In genomic region chr16:2429037-2429770, GRCh38 we compare ENCODE assay signal across 8 cellular contexts.
DNase-seq lines count a peak whose midpoint lies in the region; ATAC-seq, FAIRE-seq and TF ChIP-seq lines count a peak whose summit lies in the region.

CCNF (plus strand) TSS chr16:2429447; CDS start chr16:2429482, 35 bp downstream.

- peak within 1 kb of the TSS; percentile 95 for H3K4me3 Mint-ChIP-seq in nephron progenitor cell
- peak within 1 kb of the TSS; percentile 91 for H3K4me3 Mint-ChIP-seq in stimulated activated naive CD8-positive, alpha-beta T cell treated with anti-CD3 and anti-CD28 coated beads, Interleukin-15, Interleukin-2, amounts not matched to agents 100 ng/mL and 50 ng/mL, for 24 hours

- peaks cover 9% of the 10 kb centered on the region; the same call in 1 of the 2 replicates for H3K36me3 ChIP-seq in Loucy (ENCODE audit: insufficient read depth, low read length)
- peaks cover 39% of the 10 kb centered on the region for H3K36me3 ChIP-seq in RWPE2 (ENCODE audit: low read depth)

- H3K4me3 ChIP-seq in Loucy (ENCODE audit: low read length, poor library complexity, severe bottlenecking) (peak within 1 kb of the TSS; percentile 82), RWPE2 (ENCODE audit: severe bottlenecking) (peak within 1 kb of the TSS; percentile 97)

- H3K27ac Mint-ChIP-seq in nephron progenitor cell, result no peak within 1 kb of the TSS
- H3K27ac Mint-ChIP-seq in stimulated activated naive CD8-positive, alpha-beta T cell treated with anti-CD3 and anti-CD28 coated beads, Interleukin-15, Interleukin-2, amounts not matched to agents 100 ng/mL and 50 ng/mL, for 24 hours, result peak within 1 kb of the TSS; percentile 78

- peak; percentile 87 for ATAC-seq in RWPE2 (ENCODE audit: low read depth)

- peak; percentile 94 for TF ChIP-seq POLR2A in H54 (IDR thresholded peaks at IDR 0.05; ENCODE audit: low read depth, low read length)

- H3K27me3 Mint-ChIP-seq in nephron progenitor cell (ENCODE audit: low read depth, poor library complexity), result no peaks in the 10 kb centered on the region
- no peaks in the 10 kb centered on the region for H3K27me3 Mint-ChIP-seq in stimulated activated naive CD8-positive, alpha-beta T cell treated with anti-CD3 and anti-CD28 coated beads, Interleukin-15, Interleukin-2, amounts not matched to agents 100 ng/mL and 50 ng/mL, for 24 hours

- peak within 1 kb of the TSS; percentile 75 for H2AFZ ChIP-seq in Loucy (ENCODE audit: low read length)

- DNase-seq in ELR (ENCODE audit: low read depth) (peak; percentile 93), H54 (ENCODE audit: insufficient read length, low spot score) (peak; percentile 94), RWPE2 (ENCODE audit: low spot score) (peak; percentile 95), fibroblast of the conjunctiva (ENCODE audit: low read depth) (peak; percentile 90), nephron progenitor cell (peak; percentile 99)
- DNase-seq in activated effector memory CD4-positive, alpha-beta T cell treated with anti-CD3 and anti-CD28 coated beads, Interleukin-2, amount 50 U/mL, for 16 hours, result peak; percentile 99

- H3K4me1 ChIP-seq in Loucy (ENCODE audit: insufficient read depth, low read length, poor library complexity, severe bottlenecking), result peaks cover 17% of the 10 kb centered on the region
- H3K4me1 ChIP-seq in RWPE2 (ENCODE audit: insufficient read depth, poor library complexity, severe bottlenecking), result peaks cover 7% of the 10 kb centered on the region

- peaks cover 48% of the 10 kb centered on the region for H3K79me2 ChIP-seq in Loucy (ENCODE audit: insufficient read depth, low read length)

- H3K9me2 ChIP-seq in Loucy (replicated peaks; ENCODE audit: low read depth, low read length), result no peaks in the 10 kb centered on the region

- H3K9ac ChIP-seq in Loucy (ENCODE audit: low read depth, low read length, poor library complexity, severe bottlenecking), result peak within 1 kb of the TSS; percentile 90

- H3K9me3 ChIP-seq in Loucy (ENCODE audit: insufficient read depth, low read depth, low read length) (no peaks in the 10 kb centered on the region), RWPE2 (ENCODE audit: severe bottlenecking) (no peaks in the 10 kb centered on the region)

- FAIRE-seq in H54 (lab: Jason Lieb, UNC), result no peak

- peaks cover 17% of the 10 kb centered on the region for H3K36me3 Mint-ChIP-seq in nephron progenitor cell (ENCODE audit: low read depth)
- peaks cover 30% of the 10 kb centered on the region for H3K36me3 Mint-ChIP-seq in stimulated activated naive CD8-positive, alpha-beta T cell treated with anti-CD3 and anti-CD28 coated beads, Interleukin-15, Interleukin-2, amounts not matched to agents 100 ng/mL and 50 ng/mL, for 24 hours (ENCODE audit: low read depth)

- peaks cover 10% of the 10 kb centered on the region for H4K20me1 ChIP-seq in Loucy (ENCODE audit: insufficient read depth, low read length, poor library complexity, severe bottlenecking)

- no peaks in the 10 kb centered on the region for H3K9me3 Mint-ChIP-seq in nephron progenitor cell
- H3K9me3 Mint-ChIP-seq in stimulated activated naive CD8-positive, alpha-beta T cell treated with anti-CD3 and anti-CD28 coated beads, Interleukin-15, Interleukin-2, amounts not matched to agents 100 ng/mL and 50 ng/mL, for 24 hours, result no peaks in the 10 kb centered on the region

- no peak for TF ChIP-seq CTCF in Loucy (conservative IDR thresholded peaks at IDR 0.05; ENCODE audit: low read length)
- TF ChIP-seq CTCF in RWPE2 (IDR thresholded peaks at IDR 0.05; ENCODE audit: poor library complexity, severe bottlenecking), result no peak
- TF ChIP-seq CTCF in nephron progenitor cell (IDR thresholded peaks at IDR 0.05), result no peak

- H3K27me3 ChIP-seq in Loucy (ENCODE audit: insufficient read depth, low read length, poor library complexity, severe bottlenecking) (no peaks in the 10 kb centered on the region), RWPE2 (ENCODE audit: insufficient read depth, poor library complexity, severe bottlenecking) (no peaks in the 10 kb centered on the region)

- peak within 1 kb of the TSS; percentile 68 for H3K27ac ChIP-seq in RWPE2 (ENCODE audit: poor library complexity, severe bottlenecking)

- no peaks in the 10 kb centered on the region for H3F3A ChIP-seq in Loucy (ENCODE audit: low read depth)

- H3K4me2 ChIP-seq in Loucy (ENCODE audit: low read depth, low read length, poor library complexity, severe bottlenecking), result peak within 1 kb of the TSS; percentile 76

- peaks cover 43% of the 10 kb centered on the region for H3K4me1 Mint-ChIP-seq in nephron progenitor cell
- H3K4me1 Mint-ChIP-seq in stimulated activated naive CD8-positive, alpha-beta T cell treated with anti-CD3 and anti-CD28 coated beads, Interleukin-15, Interleukin-2, amounts not matched to agents 100 ng/mL and 50 ng/mL, for 24 hours (ENCODE audit: low read depth), result peaks cover 26% of the 10 kb centered on the region

Comparison
In these comparisons a context has a peak if more than half of its experiments do, and no peak if none do; other contexts are left out.
1. Peak in every context shown above with its lines: DNase-seq, ATAC-seq, H3K4me3 ChIP-seq and H3K27ac ChIP-seq.